In genomic region chr10:14659626-14660196, GRCh38 we compare ENCODE assay signal across 9 cellular contexts.
A peak's percentile ranks its signal among the peaks of the same experiment; 100 is the strongest.
DNase-seq lines count a peak whose midpoint lies in the region; ATAC-seq and TF ChIP-seq lines count a peak whose summit lies in the region.
"Had no signal": no experiment of that assay in that cellular context is flagged by ENCODE, and none has a peak within 500 bp of the region (broad histone marks: within the 10 kb centered on the region; RNA-seq: fewer than 3 reads in every experiment).

No MANE protein-coding gene starts in this region.

- TF ChIP-seq EP300 in tibial nerve (IDR thresholded peaks at IDR 0.05), result peak in 1 of 2 donors; percentile 27

- H3K4me3 Mint-ChIP-seq in T-helper 17 cell, result peak overlapping the region; percentile 75
- peak overlapping the region; percentile 71 to 86 (median 79) for H3K4me3 Mint-ChIP-seq in immature natural killer cell

- no peak for TF ChIP-seq CTCF in tibial nerve (IDR thresholded peaks at IDR 0.05)

- H3K9me3 Mint-ChIP-seq in immature natural killer cell, result no peaks in the 10 kb centered on the region

- H3K27ac Mint-ChIP-seq in T-helper 17 cell (peak overlapping the region; percentile 90), immature natural killer cell (peak overlapping the region; percentile 91 to 97 (median 94))

- H3K4me1 ChIP-seq in tibial nerve, result peaks cover 0 to 12% (median 5%) of the 10 kb centered on the region in 4 donors

- no peak overlapping the region for H3K4me3 ChIP-seq in tibial nerve
- H3K4me3 ChIP-seq: SK-N-MC had no signal

- no peaks in the 10 kb centered on the region for H3K27me3 ChIP-seq in tibial nerve

- WGBS in tibial nerve, 2 donors, result 74 to 75% methylated on average over 7 of the region's 7 CpGs

- H3K4me1 Mint-ChIP-seq in T-helper 17 cell (peaks cover 41% of the 10 kb centered on the region), immature natural killer cell (peaks cover 78 to 79% of the 10 kb centered on the region in 2 donors)

- no peak overlapping the region for H3K27ac ChIP-seq in tibial nerve
- H3K27ac ChIP-seq: SK-N-MC had no signal

- DNase-seq in T-helper 17 cell (peak in 1 of 3 donors; percentile 30), immature natural killer cell (peak; percentile 64 to 67 (median 66)), NCI-H69 (lab: John Stamatoyannopoulos, UW) (no peak), middle frontal gyrus (ENCODE audit: extremely low spot score, low spot score) (no peak), tibial nerve (ENCODE audit: low spot score in 2 of 2) (no peak), NCI-H2196 (lab: John Stamatoyannopoulos, UW; ENCODE audit: unreplicated experiment) (no peak)

- TF ChIP-seq POLR2A in tibial nerve (IDR thresholded peaks at IDR 0.05), result no peak

- H3K36me3 ChIP-seq in tibial nerve, result no peaks in the 10 kb centered on the region

- no peaks in the 10 kb centered on the region for H3K36me3 Mint-ChIP-seq in T-helper 17 cell (ENCODE audit: low read depth)
- no peaks in the 10 kb centered on the region for H3K36me3 Mint-ChIP-seq in immature natural killer cell

- H3K9me3 ChIP-seq in T-helper 17 cell (ENCODE audit: control insufficient read depth, low read length, poor library complexity, severe bottlenecking) (no peaks in the 10 kb centered on the region), tibial nerve (no peaks in the 10 kb centered on the region)

- no peaks in the 10 kb centered on the region for H3K27me3 Mint-ChIP-seq in T-helper 17 cell
- H3K27me3 Mint-ChIP-seq in immature natural killer cell (ENCODE audit: low read depth in 3 of 3), result peaks cover 0 to 6% (median 2%) of the 10 kb centered on the region in 3 donors

- ATAC-seq in GM19372 (IDR thresholded peaks at IDR 0.05; ENCODE audit: low read depth, unreplicated experiment), result peak; percentile 93
- peak; percentile 80 for ATAC-seq in HG03097 (IDR thresholded peaks at IDR 0.05; ENCODE audit: low FRiP score, unreplicated experiment)
- ATAC-seq in T-helper 17 cell, result peak; percentile 81

Comparison
In these comparisons a context has a peak if more than half of its experiments do, and no peak if none do; other contexts are left out.
1. DNase-seq: peak in immature natural killer cell (3 of 3); none in NCI-H69 (single experiment), middle frontal gyrus (single experiment), tibial nerve (0 of 2) and NCI-H2196 (single experiment).
2. Peak in every context shown above with its lines, with median percentiles within 50 percentile points of each other: ATAC-seq.